In the genomic region with DNA sequence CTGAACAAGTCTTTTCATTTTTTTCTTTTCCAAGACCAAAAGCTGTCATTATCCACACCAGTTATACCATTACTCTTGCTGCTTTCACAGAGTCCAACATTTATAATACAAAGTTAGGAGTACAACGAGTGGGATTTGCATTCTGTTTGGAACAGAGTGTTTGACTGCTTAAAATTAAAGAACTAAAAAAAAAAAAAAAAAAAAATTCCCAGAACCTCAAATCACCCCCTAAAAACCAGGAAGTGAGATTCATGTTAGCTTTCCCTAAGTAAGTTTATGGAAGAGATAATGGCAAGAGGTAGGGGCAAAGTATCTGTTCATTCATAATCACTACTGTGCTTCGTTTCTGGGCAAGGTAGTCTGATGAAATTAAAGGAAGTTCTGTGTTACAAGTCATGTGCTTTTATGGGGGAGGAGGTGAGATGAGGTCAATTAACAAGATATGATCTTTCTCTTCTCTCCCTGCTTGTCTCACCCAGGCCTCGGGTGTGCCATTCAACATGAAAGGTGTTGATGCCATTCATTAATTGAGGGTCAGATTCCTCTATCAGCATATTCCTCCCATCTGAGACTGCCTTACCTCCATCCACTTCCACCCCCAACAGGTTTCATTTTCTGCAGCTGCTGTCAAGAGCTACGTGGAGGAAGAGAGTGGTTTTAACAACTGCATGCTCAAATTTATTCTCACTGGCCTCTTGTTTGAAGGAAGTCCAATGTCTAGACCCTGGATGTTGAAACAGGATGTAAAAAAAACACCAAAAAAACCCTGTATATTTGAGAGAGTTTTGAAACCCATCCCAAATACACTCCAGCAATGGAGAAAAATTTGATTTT, we compare ENCODE assay signal across 8 cellular contexts. TPM values are rescaled to one million over a fixed set of nuclear protein-coding genes. Genes with fewer than 3 reads are reported as not detected.
DNase-seq lines count a peak whose midpoint lies in the region; ATAC-seq and TF ChIP-seq lines count a peak whose summit lies in the region.

No MANE protein-coding gene starts in this region.

- H3K9me3 ChIP-seq in left lung = no peaks in the 10 kb centered on the region

- DNase-seq in GF-D8 (lab: John Stamatoyannopoulos, UW) (peak; percentile 83), left lung (no peak), inferior parietal cortex (ENCODE audit: extremely low spot score) (no peak), NCI-H1105 (lab: John Stamatoyannopoulos, UW) (no peak), ecto neural progenitor cell (ENCODE audit: low spot score) (no peak)
- DNase-seq in T-helper 2 cell treated with Interferon-gamma antibody and Interleukin-4, amounts not matched to agents 5 μg/mL and 100 μg/mL, for 36 hours (ENCODE audit: low spot score) = peak; percentile 22

- no peak for TF ChIP-seq CTCF in left lung (IDR thresholded peaks at IDR 0.05)

- no peaks in the 10 kb centered on the region for H3K36me3 Mint-ChIP-seq in T-helper 2 cell treated with Interferon-gamma antibody and Interleukin-4, amounts not matched to agents 5 μg/mL and 100 μg/mL, for 36 hours (ENCODE audit: low read depth)

- H3K27ac Mint-ChIP-seq in T-helper 2 cell treated with Interferon-gamma antibody and Interleukin-4, amounts not matched to agents 5 μg/mL and 100 μg/mL, for 36 hours = peak overlapping the region; percentile 90

- peak overlapping the region in 1 of 2 donors; percentile 63 for H3K27ac ChIP-seq in left lung

- peaks cover 15 to 28% of the 10 kb centered on the region in 2 donors for H3K4me1 ChIP-seq in left lung

- H3K4me3 Mint-ChIP-seq in T-helper 2 cell treated with Interferon-gamma antibody and Interleukin-4, amounts not matched to agents 5 μg/mL and 100 μg/mL, for 36 hours = peak overlapping the region; percentile 66

- H3K36me3 ChIP-seq in left lung = no peaks in the 10 kb centered on the region

- H3K27me3 Mint-ChIP-seq in T-helper 2 cell treated with Interferon-gamma antibody and Interleukin-4, amounts not matched to agents 5 μg/mL and 100 μg/mL, for 36 hours (ENCODE audit: low read depth) = no peaks in the 10 kb centered on the region

- no peaks in the 10 kb centered on the region for H3K9me3 Mint-ChIP-seq in T-helper 2 cell treated with Interferon-gamma antibody and Interleukin-4, amounts not matched to agents 5 μg/mL and 100 μg/mL, for 36 hours

- peaks cover 26% of the 10 kb centered on the region for H3K4me1 Mint-ChIP-seq in T-helper 2 cell treated with Interferon-gamma antibody and Interleukin-4, amounts not matched to agents 5 μg/mL and 100 μg/mL, for 36 hours (ENCODE audit: low read depth)

- no peaks in the 10 kb centered on the region for H3K27me3 ChIP-seq in left lung

- ATAC-seq in GM19372 (IDR thresholded peaks at IDR 0.05; ENCODE audit: low read depth, unreplicated experiment) = peak; percentile 72
- ATAC-seq in HG03378 (IDR thresholded peaks at IDR 0.05; ENCODE audit: unreplicated experiment) = peak; percentile 77
- peak; percentile 45 for ATAC-seq in left lung

- no peak overlapping the region for H3K4me3 ChIP-seq in left lung

- intact Hi-C loops in left lung (cut with DNase I) = no loop called here

RNA-seq across cellular contexts. Expression of a gene that starts 58.1 kb away (rescaled TPM):
- total RNA-seq in left lung = 1 to 10 TPM; 3.4 to 8.7 TPM

Comparison
In these comparisons a context has a peak if more than half of its experiments do, and no peak if none do; other contexts are left out.
1. DNase-seq: peak in GF-D8 (single experiment) and T-helper 2 cell treated with Interferon-gamma antibody and Interleukin-4, amounts not matched to agents 5 μg/mL and 100 μg/mL, for 36 hours (single experiment); none in left lung (0 of 2), inferior parietal cortex (single experiment), NCI-H1105 (single experiment) and ecto neural progenitor cell (single experiment).
2. Peak in every context shown above with its lines, with median percentiles within 50 percentile points of each other: ATAC-seq.